ENCODE assay signal across 1 cellular context in genomic region chr14:22898302-22898894, GRCh38.
TF ChIP-seq lines count a peak whose summit lies in the region.

No MANE protein-coding gene starts in this region.

TF ChIP-seq in IMR-90, 13 proteins besides CTCF, POLR2A, EP300 and RAD21 (continued from another document):
- no peak for TF ChIP-seq BHLHE40 (IDR thresholded peaks at IDR 0.05; ENCODE audit: low read depth, low read length)
- no peak for TF ChIP-seq NFE2L2 (IDR thresholded peaks at IDR 0.05; ENCODE audit: low read depth, low read length)
- no peak for TF ChIP-seq ELK1 (IDR thresholded peaks at IDR 0.05; ENCODE audit: borderline replicate concordance, low read depth, low read length)
- no peak for TF ChIP-seq MAFK (IDR thresholded peaks at IDR 0.05; ENCODE audit: low read depth, low read length)
- TF ChIP-seq CEBPB (IDR thresholded peaks at IDR 0.05; ENCODE audit: low read depth, low read length): 0 out of 2 replicates have a peak, but pooled peaks have one; percentile 16
